In the genomic region with DNA sequence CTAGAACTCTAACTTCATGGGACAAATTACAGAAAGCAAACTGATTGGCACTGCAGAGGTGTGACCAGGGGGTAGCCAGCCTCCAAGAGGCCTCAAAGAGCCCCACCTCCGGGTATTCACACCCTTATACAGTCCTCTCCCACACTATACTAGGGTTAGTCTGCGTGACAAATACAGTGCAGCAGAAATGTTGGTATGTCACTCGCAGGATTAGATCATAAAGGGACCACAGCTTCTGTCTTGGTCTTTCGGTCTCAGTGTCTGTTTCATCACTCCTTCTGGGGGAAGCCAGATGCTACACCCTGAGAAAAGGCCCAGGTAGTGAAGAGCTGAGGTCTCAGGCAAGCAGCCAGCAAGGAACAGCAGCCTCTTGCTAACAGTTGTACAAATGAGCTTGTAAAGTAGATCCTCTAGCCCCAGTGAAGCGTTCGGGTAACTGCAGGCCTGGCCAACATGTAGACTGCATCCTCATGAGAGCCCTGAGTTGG, we compare ENCODE assay signal across 9 cellular contexts.
DNase-seq lines count a peak whose midpoint lies in the region; ATAC-seq and TF ChIP-seq lines count a peak whose summit lies in the region.
"Had no signal": no experiment of that assay in that cellular context is flagged by ENCODE, and none has a peak within 500 bp of the region (broad histone marks: within the 10 kb centered on the region; RNA-seq: fewer than 3 reads in every experiment).

No MANE protein-coding gene starts in this region.

- H3K9me3 ChIP-seq in spleen: no peaks in the 10 kb centered on the region

- no peak for TF ChIP-seq CTCF in spleen (IDR thresholded peaks at IDR 0.05 in 8 of 11, conservative IDR thresholded peaks at IDR 0.05 in 3 of 11)

- peak; percentile 95 for ATAC-seq in activated CD4-positive, alpha-beta T cell treated with anti-CD3 and anti-CD28 coated beads for 36 hours
- ATAC-seq in HG02840 (IDR thresholded peaks at IDR 0.05; ENCODE audit: low FRiP score, unreplicated experiment): peak; percentile 66
- peak; percentile 99 for ATAC-seq in stimulated activated effector memory CD8-positive, alpha-beta T cell treated with anti-CD3 and anti-CD28 coated beads, Interleukin-12 subunit alpha, Interleukin-12 subunit beta, amount 100 ng/mL, for 72 hours

- peaks cover 0 to 97% (median 75%) of the 10 kb centered on the region in 6 donors for H3K36me3 ChIP-seq in spleen

- H3K4me1 ChIP-seq in spleen: peaks cover 0 to 30% (median 21%) of the 10 kb centered on the region in 6 donors

- no peak overlapping the region for H3K4me3 ChIP-seq in spleen

- CTCF ChIA-PET in activated CD4-positive, alpha-beta T cell treated with anti-CD3 and anti-CD28 coated beads for 36 hours (lab: Charles Lee): interaction anchor here (0.6 to 2.8 kb wide), 9 partner anchors 10 to 136 kb away, joined by 3 to 31 read pairs (median 5); no protein-coding TSS in a partner anchor

- no peaks in the 10 kb centered on the region for H3K27me3 Mint-ChIP-seq in activated CD4-positive, alpha-beta T cell treated with anti-CD3 and anti-CD28 coated beads for 36 hours
- H3K27me3 Mint-ChIP-seq in activated T-cell treated with anti-CD3 and anti-CD28 coated beads, Interleukin-2, amount 50 U/mL, for 24 hours: no peaks in the 10 kb centered on the region

- WGBS in spleen, 5 donors: 76 to 89% (median 78%) methylated on average over 6 of the region's 6 CpGs

- H3K27me3 ChIP-seq in spleen (replicated peaks in 1 of 7): no peaks in the 10 kb centered on the region

- H3K9me3 Mint-ChIP-seq in activated CD4-positive, alpha-beta T cell treated with anti-CD3 and anti-CD28 coated beads for 36 hours (ENCODE audit: low read depth): no peaks in the 10 kb centered on the region
- no peaks in the 10 kb centered on the region for H3K9me3 Mint-ChIP-seq in activated T-cell treated with anti-CD3 and anti-CD28 coated beads, Interleukin-2, amount 50 U/mL, for 24 hours
- no peaks in the 10 kb centered on the region for H3K9me3 Mint-ChIP-seq in stimulated activated effector memory CD8-positive, alpha-beta T cell treated with anti-CD3 and anti-CD28 coated beads, Interleukin-12 subunit alpha, Interleukin-12 subunit beta, amount 100 ng/mL, for 72 hours

- peak; percentile 68 for DNase-seq in activated CD4-positive, alpha-beta T cell treated with anti-CD3 and anti-CD28 coated beads for 36 hours
- no peak for DNase-seq in activated CD4-positive, alpha-beta T cell treated with anti-CD3 and anti-CD28 coated beads for 4 hours
- peak; percentile 47 for DNase-seq in activated T-cell treated with anti-CD3 and anti-CD28 coated beads, Interleukin-2, amount 50 U/mL, for 24 hours
- DNase-seq in stimulated activated effector memory CD8-positive, alpha-beta T cell treated with anti-CD3 and anti-CD28 coated beads, Interleukin-12 subunit alpha, Interleukin-12 subunit beta, amount 100 ng/mL, for 72 hours (ENCODE audit: low spot score in 2 of 2): peak; percentile 25 to 79
- DNase-seq in anterior cingulate cortex (lab: John Stamatoyannopoulos, UW): no peak
- DNase-seq in iPS-NIHi11 (ENCODE audit: low spot score): no peak
- no peak for DNase-seq in spleen

- H3K27ac Mint-ChIP-seq in activated CD4-positive, alpha-beta T cell treated with anti-CD3 and anti-CD28 coated beads for 36 hours: peak overlapping the region; percentile 51
- peak overlapping the region; percentile 90 for H3K27ac Mint-ChIP-seq in activated T-cell treated with anti-CD3 and anti-CD28 coated beads, Interleukin-2, amount 50 U/mL, for 24 hours
- peak overlapping the region; percentile 60 for H3K27ac Mint-ChIP-seq in stimulated activated effector memory CD8-positive, alpha-beta T cell treated with anti-CD3 and anti-CD28 coated beads, Interleukin-12 subunit alpha, Interleukin-12 subunit beta, amount 100 ng/mL, for 72 hours

- H3K4me3 Mint-ChIP-seq in activated CD4-positive, alpha-beta T cell treated with anti-CD3 and anti-CD28 coated beads for 36 hours: no peak overlapping the region
- H3K4me3 Mint-ChIP-seq in activated T-cell treated with anti-CD3 and anti-CD28 coated beads, Interleukin-2, amount 50 U/mL, for 24 hours: peak overlapping the region; percentile 15
- no peak overlapping the region for H3K4me3 Mint-ChIP-seq in stimulated activated effector memory CD8-positive, alpha-beta T cell treated with anti-CD3 and anti-CD28 coated beads, Interleukin-12 subunit alpha, Interleukin-12 subunit beta, amount 100 ng/mL, for 72 hours

- H3K4me1 Mint-ChIP-seq in activated CD4-positive, alpha-beta T cell treated with anti-CD3 and anti-CD28 coated beads for 36 hours: peaks cover 43% of the 10 kb centered on the region
- peaks cover 53% of the 10 kb centered on the region for H3K4me1 Mint-ChIP-seq in activated T-cell treated with anti-CD3 and anti-CD28 coated beads, Interleukin-2, amount 50 U/mL, for 24 hours (ENCODE audit: low read depth)
- peaks cover 41% of the 10 kb centered on the region for H3K4me1 Mint-ChIP-seq in stimulated activated effector memory CD8-positive, alpha-beta T cell treated with anti-CD3 and anti-CD28 coated beads, Interleukin-12 subunit alpha, Interleukin-12 subunit beta, amount 100 ng/mL, for 72 hours

- H3K36me3 Mint-ChIP-seq in activated CD4-positive, alpha-beta T cell treated with anti-CD3 and anti-CD28 coated beads for 36 hours (ENCODE audit: low read depth): peaks cover 55% of the 10 kb centered on the region
- H3K36me3 Mint-ChIP-seq in activated T-cell treated with anti-CD3 and anti-CD28 coated beads, Interleukin-2, amount 50 U/mL, for 24 hours (ENCODE audit: low read depth): peaks cover 91% of the 10 kb centered on the region
- peaks cover 99% of the 10 kb centered on the region for H3K36me3 Mint-ChIP-seq in stimulated activated effector memory CD8-positive, alpha-beta T cell treated with anti-CD3 and anti-CD28 coated beads, Interleukin-12 subunit alpha, Interleukin-12 subunit beta, amount 100 ng/mL, for 72 hours

- intact Hi-C loops in activated CD4-positive, alpha-beta T cell treated with anti-CD3 and anti-CD28 coated beads for 36 hours (cut with DNase I, micrococcal nuclease): loop anchor here (1.0 kb wide), 2 partner anchors 11 to 25 kb away; no protein-coding TSS in a partner anchor
- intact Hi-C loops in spleen (cut with DNase I; ENCODE audit: low total_unique reads): no loop called here

- no peak for TF ChIP-seq POLR2A in spleen (IDR thresholded peaks at IDR 0.05)

- H3K27ac ChIP-seq in spleen: peak overlapping the region in 3 of 8 donors; percentile 16 to 51 (median 46)
- H3K27ac ChIP-seq: epithelial cell of prostate had no signal

- POLR2A ChIA-PET in activated CD4-positive, alpha-beta T cell treated with anti-CD3 and anti-CD28 coated beads for 36 hours (lab: Charles Lee): interaction anchor here (0.6 to 1.2 kb wide), 5 partner anchors 9 to 69 kb away, joined by 3 to 10 read pairs (median 4); partner anchors contain the start of gene SAV1

Comparison
In these comparisons a context has a peak if more than half of its experiments do, and no peak if none do; other contexts are left out.
1. DNase-seq: peak in activated CD4-positive, alpha-beta T cell treated with anti-CD3 and anti-CD28 coated beads for 36 hours (single experiment), activated T-cell treated with anti-CD3 and anti-CD28 coated beads, Interleukin-2, amount 50 U/mL, for 24 hours (single experiment) and stimulated activated effector memory CD8-positive, alpha-beta T cell treated with anti-CD3 and anti-CD28 coated beads, Interleukin-12 subunit alpha, Interleukin-12 subunit beta, amount 100 ng/mL, for 72 hours (2 of 2); none in activated CD4-positive, alpha-beta T cell treated with anti-CD3 and anti-CD28 coated beads for 4 hours (0 of 2), anterior cingulate cortex (0 of 58), iPS-NIHi11 (single experiment) and spleen (single experiment).
2. Peak in every context shown above with its lines, with median percentiles within 50 percentile points of each other: ATAC-seq and H3K27ac Mint-ChIP-seq.